In genomic region chr1:70891444-70891843, GRCh38 we compare ENCODE assay signal across 12 cellular contexts.
"Had no signal": no experiment of that assay in that cellular context is flagged by ENCODE, and none has a peak within 500 bp of the region (broad histone marks: within the 10 kb centered on the region; RNA-seq: fewer than 3 reads in every experiment).

No MANE protein-coding gene starts in this region.

- H3K9me3 ChIP-seq: ascending aorta, esophagus squamous epithelium, gastrocnemius medialis, heart right ventricle, thyroid gland, uterus had no signal

- H2AFZ ChIP-seq: parathyroid adenoma had no signal

- H3K4me1 ChIP-seq: esophagus squamous epithelium, gastrocnemius medialis, parathyroid adenoma, thyroid gland, uterus had no signal

- ATAC-seq: gastrocnemius medialis, left lobe of liver had no signal

- H3K4me3 ChIP-seq: ascending aorta, dorsolateral prefrontal cortex, esophagus squamous epithelium, gastrocnemius medialis, heart right ventricle, thyroid gland, uterus had no signal

- H3K9ac ChIP-seq: parathyroid adenoma had no signal

- H3K27ac ChIP-seq: dorsolateral prefrontal cortex, esophagus squamous epithelium, gastrocnemius medialis, heart right ventricle, parathyroid adenoma, thyroid gland had no signal

- H3K27me3 ChIP-seq: ascending aorta, esophagus squamous epithelium, gastrocnemius medialis, heart right ventricle, thyroid gland, uterus had no signal

- DNase-seq: activated CD4-positive, alpha-beta T cell treated with anti-CD3 and anti-CD28 coated beads for 48 hours; activated naive CD4-positive, alpha-beta T cell; dorsolateral prefrontal cortex; esophagus squamous epithelium; gastrocnemius medialis; heart right ventricle; small intestine; thyroid gland; uterus had no signal

- H3K36me3 ChIP-seq: ascending aorta, esophagus squamous epithelium, gastrocnemius medialis, heart right ventricle, thyroid gland, uterus had no signal
